ENCODE assay signal across 29 cellular contexts in the genomic region with DNA sequence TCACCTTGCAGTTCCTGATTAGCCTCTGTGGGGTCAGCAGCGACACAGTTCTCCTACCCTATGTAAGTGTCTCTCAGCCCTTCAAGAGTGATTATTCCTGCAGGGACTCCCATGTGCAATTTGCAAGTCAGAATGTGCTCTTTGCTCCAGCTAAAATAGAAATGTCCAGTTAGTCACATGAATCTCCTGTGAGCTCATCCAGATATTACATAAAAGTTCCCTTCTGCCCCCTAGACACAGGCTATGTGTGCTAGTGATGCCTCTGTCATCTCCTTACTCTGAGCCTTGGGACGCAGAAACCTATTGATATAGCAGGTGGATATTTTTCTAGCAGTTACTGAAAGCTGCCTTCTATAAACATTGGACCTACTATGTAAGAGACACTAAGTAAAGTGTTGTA.
DNase-seq lines count a peak whose midpoint lies in the region; ATAC-seq and TF ChIP-seq lines count a peak whose summit lies in the region.
"Had no signal": no experiment of that assay in that cellular context is flagged by ENCODE, and none has a peak within 500 bp of the region (broad histone marks: within the 10 kb centered on the region; RNA-seq: fewer than 3 reads in every experiment).

No MANE protein-coding gene starts in this region.

- peak; percentile 47; the same call in 1 of the 2 replicates for ATAC-seq in WTC11
- no peak for ATAC-seq in HG03521 (IDR thresholded peaks at IDR 0.05; ENCODE audit: unreplicated experiment)
- ATAC-seq: activated T-helper 17 cell treated with anti-CD3 and anti-CD28 coated beads, Interleukin-2, amount 50 U/mL, for 72 hours; sciatic nerve had no signal

- H3K4me1 Mint-ChIP-seq in WTC11: peaks cover 19% of the 10 kb centered on the region
- H3K4me1 Mint-ChIP-seq in CD14-positive monocyte: no peaks in the 10 kb centered on the region
- H3K4me1 Mint-ChIP-seq: activated T-helper 17 cell treated with anti-CD3 and anti-CD28 coated beads, Interleukin-2, amount 50 U/mL, for 72 hours had no signal

- H3K27me3 Mint-ChIP-seq in WTC11 (ENCODE audit: low read depth): no peaks in the 10 kb centered on the region
- no peaks in the 10 kb centered on the region for H3K27me3 Mint-ChIP-seq in CD14-positive monocyte (ENCODE audit: low read depth in 3 of 3)
- H3K27me3 Mint-ChIP-seq: activated T-helper 17 cell treated with anti-CD3 and anti-CD28 coated beads, Interleukin-2, amount 50 U/mL, for 72 hours had no signal

- CTCF ChIA-PET in WTC11 (lab: Charles Lee): no interaction called here

- no peaks in the 10 kb centered on the region for H3K9me3 Mint-ChIP-seq in WTC11
- no peaks in the 10 kb centered on the region for H3K9me3 Mint-ChIP-seq in CD14-positive monocyte
- H3K9me3 Mint-ChIP-seq: activated T-helper 17 cell treated with anti-CD3 and anti-CD28 coated beads, Interleukin-2, amount 50 U/mL, for 72 hours had no signal

- H3K27ac Mint-ChIP-seq in WTC11: no peak overlapping the region; the same call in 1 of the 2 replicates
- H3K27ac Mint-ChIP-seq in CD14-positive monocyte: peak overlapping the region in 1 of 7 donors; percentile 2
- H3K27ac Mint-ChIP-seq: activated T-helper 17 cell treated with anti-CD3 and anti-CD28 coated beads, Interleukin-2, amount 50 U/mL, for 72 hours had no signal

- H3K4me3 ChIP-seq in fibroblast of mammary gland (ENCODE audit: control insufficient read depth, low read depth, low read length) (no peak overlapping the region), right atrium auricular region (no peak overlapping the region), tibial artery (no peak overlapping the region)
- H3K4me3 ChIP-seq: gastrocnemius medialis, SJSA1, tibial nerve had no signal

- POLR2A ChIA-PET in WTC11 (lab: Charles Lee): no interaction called here

- H3K36me3 ChIP-seq in right atrium auricular region (peaks cover 38% of the 10 kb centered on the region), tibial artery (peaks cover 30 to 36% (median 34%) of the 10 kb centered on the region in 3 donors)
- H3K36me3 ChIP-seq: SJSA1 had no signal

- H3K4me1 ChIP-seq in right atrium auricular region: peaks cover 0 to 48% of the 10 kb centered on the region in 2 donors
- peaks cover 0 to 42% (median 14%) of the 10 kb centered on the region in 4 donors for H3K4me1 ChIP-seq in tibial artery
- H3K4me1 ChIP-seq: tibial nerve had no signal

- H3K36me3 Mint-ChIP-seq in WTC11: no peaks in the 10 kb centered on the region
- peaks cover 80 to 92% of the 10 kb centered on the region in 2 donors for H3K36me3 Mint-ChIP-seq in CD14-positive monocyte

- H3K9me3 ChIP-seq in right atrium auricular region: no peaks in the 10 kb centered on the region
- no peaks in the 10 kb centered on the region for H3K9me3 ChIP-seq in tibial artery
- H3K9me3 ChIP-seq: gastrocnemius medialis, SJSA1, tibial nerve had no signal

- no peak for DNase-seq in WTC11 (ENCODE audit: low spot score)
- peak; percentile 30 for DNase-seq in fibroblast of mammary gland (ENCODE audit: low read depth)
- DNase-seq in right atrium auricular region (ENCODE audit: low spot score): no peak
- DNase-seq in tibial artery: no peak
- no peak for DNase-seq in caudate nucleus (lab: John Stamatoyannopoulos, UW)
- no peak for DNase-seq in CD14-positive monocyte (ENCODE audit: low spot score)
- DNase-seq: activated CD4-positive, alpha-beta T cell treated with anti-CD3 and anti-CD28 coated beads for 48 hours; activated naive CD4-positive, alpha-beta T cell treated with anti-CD3 and anti-CD28 coated beads, Interleukin-2, amount 50 U/mL, for 16 hours; amniotic stem cell; DMS79; effector CD4-positive, alpha-beta T cell; gastrocnemius medialis; GDM1; KG1; NCI-H1092 treated with DMSO at 0.1 percent for 48 hours; NCI-H1930; NCI-H2171 treated with DMSO at 0.1 percent for 48 hours; NCI-H510A; stimulated activated CD4-positive, alpha-beta T cell treated with anti-CD3 and anti-CD28 coated beads, Interleukin-4, amount 100 ng/mL, for 24 hours; T-helper 9 cell had no signal

- intact Hi-C loops in tibial artery (cut with DNase I; ENCODE audit: low total_unique reads) (no loop called here), CD14-positive monocyte (cut with micrococcal nuclease) (no loop called here)

- TF ChIP-seq CTCF in WTC11 (IDR thresholded peaks at IDR 0.05) (no peak), fibroblast of mammary gland (conservative IDR thresholded peaks at IDR 0.05; ENCODE audit: control insufficient read depth, insufficient read depth, low read depth, low read length) (no peak), right atrium auricular region (IDR thresholded peaks at IDR 0.05) (no peak), tibial artery (IDR thresholded peaks at IDR 0.05) (no peak), CD14-positive monocyte (IDR thresholded peaks at IDR 0.05) (no peak)

- H3K4me3 Mint-ChIP-seq in WTC11: no peak overlapping the region
- H3K4me3 Mint-ChIP-seq in CD14-positive monocyte: no peak overlapping the region
- H3K4me3 Mint-ChIP-seq: activated T-helper 17 cell treated with anti-CD3 and anti-CD28 coated beads, Interleukin-2, amount 50 U/mL, for 72 hours had no signal

- H3K27ac ChIP-seq in right atrium auricular region: peak overlapping the region; percentile 63 to 83
- peak overlapping the region; percentile 2 to 63 for H3K27ac ChIP-seq in tibial artery
- H3K27ac ChIP-seq in caudate nucleus (ENCODE audit: low read depth, low read length): no peak overlapping the region
- H3K27ac ChIP-seq: C4-2B, epithelial cell of prostate, HL-60, SJSA1, tibial nerve, VCaP had no signal

- H3K27me3 ChIP-seq in right atrium auricular region (no peaks in the 10 kb centered on the region), tibial artery (no peaks in the 10 kb centered on the region)
- H3K27me3 ChIP-seq: gastrocnemius medialis, SJSA1, tibial nerve had no signal

TF ChIP-seq in WTC11, 78 proteins besides CTCF, POLR2A, EP300 and RAD21:
- no peak for TF ChIP-seq KAT7 (CRISPR knock-in tag; IDR thresholded peaks at IDR 0.05; ENCODE audit: borderline replicate concordance)
- TF ChIP-seq HMGA2 (CRISPR knock-in tag; IDR thresholded peaks at IDR 0.05): no peak
